ENCODE assay signal across 8 cellular contexts in genomic region chr7:3267928-3268690, GRCh38. TPM values are rescaled to one million over a fixed set of nuclear protein-coding genes. Genes with fewer than 3 reads are reported as not detected.
A peak's percentile ranks its signal among the peaks of the same experiment; 100 is the strongest.
DNase-seq lines count a peak whose midpoint lies in the region; ATAC-seq, FAIRE-seq and TF ChIP-seq lines count a peak whose summit lies in the region.

No MANE protein-coding gene starts in this region.

- TF ChIP-seq CTCF in A549 (IDR thresholded peaks at IDR 0.05) (no peak), foreskin fibroblast (IDR thresholded peaks at IDR 0.05; ENCODE audit: low read depth, low read length) (no peak), D721Med (IDR thresholded peaks at IDR 0.05; ENCODE audit: insufficient read depth, missing control alignments) (no peak)

- CTCF ChIA-PET in A549 (lab: Yijun Ruan, JAX) = interaction anchor here (0.9 to 1.7 kb wide), 3 partner anchors 11 to 381 kb away, joined by 3 read pairs; no protein-coding TSS in a partner anchor

- peaks cover 6% of the 10 kb centered on the region for H3K27me3 ChIP-seq in MG63

- peak overlapping the region; percentile 57 to 61; a peak in 5 of 6 replicates for H3K27ac ChIP-seq in A549

- ATAC-seq in A549 (peak; percentile 89 to 94), GM18498 (IDR thresholded peaks at IDR 0.05; ENCODE audit: unreplicated experiment) (no peak)

- H3K9me3 ChIP-seq in A549 = no peaks in the 10 kb centered on the region
- H3K9me3 ChIP-seq in MG63 = no peaks in the 10 kb centered on the region

- no peak for TF ChIP-seq POLR2A in A549 (IDR thresholded peaks at IDR 0.05; ENCODE audit: low read length)

- POLR2A ChIA-PET in A549 (lab: Yijun Ruan, JAX) = no interaction called here

- WGBS in A549 (ENCODE audit: missing lambda C conversion rate) = 13% methylated on average over 10 of the region's 10 CpGs

- H3K4me2 ChIP-seq in A549 = peak overlapping the region; percentile 60

- no peak overlapping the region for H3K4me3 ChIP-seq in A549
- no peak overlapping the region for H3K4me3 ChIP-seq in MG63
- peak overlapping the region in 1 of 2 donors; percentile 31 for H3K4me3 ChIP-seq in foreskin fibroblast (ENCODE audit: low read depth in 1 of 2, low read length in 2 of 2)

- TF ChIP-seq EP300 in A549 (IDR thresholded peaks at IDR 0.05) = no peak

- H3K36me3 ChIP-seq in MG63 = no peaks in the 10 kb centered on the region

- peak; percentile 89 for FAIRE-seq in A549 (lab: Jason Lieb, UNC)
- no peak for FAIRE-seq in D721Med (lab: Jason Lieb, UNC)

- DNase-seq in A549 (ENCODE audit: low read depth in 1 of 2, low spot score in 1 of 2) (peak; percentile 57 to 82), MG63 (peak; percentile 88), RPMI7951 (ENCODE audit: low read depth) (peak; percentile 97), foreskin fibroblast (peak; percentile 94 to 97), NK-92 (lab: John Stamatoyannopoulos, UW; ENCODE audit: unreplicated experiment) (no peak), GM19238 (ENCODE audit: insufficient read length, low spot score) (no peak), D721Med (ENCODE audit: insufficient read length, low spot score) (no peak)

- TF ChIP-seq RAD21 in A549 (conservative IDR thresholded peaks at IDR 0.05 in 1 of 2, IDR thresholded peaks at IDR 0.05 in 1 of 2) = no peak

- H3K4me1 ChIP-seq in A549 = peaks cover 21% of the 10 kb centered on the region

TF ChIP-seq in A549, 52 proteins besides CTCF, POLR2A, EP300 and RAD21:
- TF ChIP-seq FOSL2 (IDR thresholded peaks at IDR 0.05) (peak; percentile 92), FOSL2 (CRISPR knock-in tag; IDR thresholded peaks at IDR 0.05) (peak; percentile 92), KDM5A (IDR thresholded peaks at IDR 0.05) (no peak), JUN (IDR thresholded peaks at IDR 0.05) (peak; percentile 57 to 60; a peak in 2 of 5 replicates), JUNB (IDR thresholded peaks at IDR 0.05) (peak; percentile 91), MYC (IDR thresholded peaks at IDR 0.05; ENCODE audit: borderline replicate concordance, low read length) (0 out of 2 replicates have a peak, but pooled peaks have one; percentile 29), MAFK (IDR thresholded peaks at IDR 0.05; ENCODE audit: partially characterized antibody) (peak; percentile 45), ZC3H11A (IDR thresholded peaks at IDR 0.05) (no peak), PBX3 (IDR thresholded peaks at IDR 0.05) (peak; percentile 82), SMC3 (IDR thresholded peaks at IDR 0.05) (no peak), MAX (IDR thresholded peaks at IDR 0.05) (peak; percentile 59; the same call in 1 of the 2 replicates), CHD2 (IDR thresholded peaks at IDR 0.05; ENCODE audit: low read length, partially characterized antibody) (no peak), GATA3 (IDR thresholded peaks at IDR 0.05; ENCODE audit: borderline replicate concordance) (peak; percentile 81; the same call in 1 of the 2 replicates)

RNA-seq across cellular contexts. Expression of gene SDK1, which starts 32.9 kb away (rescaled TPM):
- polyA plus RNA-seq in A549 (2011; rRNA removed) (0.12 and 0.20 TPM in 2 replicates), A549 (2017; fragmentation: RNase III; extraction: RNeasy Plus Mini Kit Qiagen cat#74134 plus additional on column Dnase treatment) (0.28 to 0.65 TPM (median 0.29 TPM) in 3 replicates)
- polyA plus RNA-seq in A549 (2012; cell fraction: cytosol; rRNA removed) = 0.05 and 0.09 TPM in 2 replicates
- polyA plus RNA-seq in A549 (2012; cell fraction: nucleus; rRNA removed) = 0.13 and 0.18 TPM in 2 replicates
- 0.25 and 0.49 TPM in 2 replicates for polyA minus RNA-seq in A549 (2011; rRNA and poly(A)+ RNA removed)
- total RNA-seq in MG63 (2014; rRNA removed; shearing (Covaris generic); ENCODE audit: low replicate concordance) = 1.1 TPM in 1 of 2 replicates, not detected in the other
- 0.68 and 3.1 TPM in 2 replicates for total RNA-seq in RPMI7951 (2014; rRNA removed; shearing (Covaris generic))

Comparison
In these comparisons a context has a peak if more than half of its experiments do, and no peak if none do; other contexts are left out.
1. DNase-seq: peak in A549 (2 of 2), MG63 (single experiment), RPMI7951 (single experiment) and foreskin fibroblast (2 of 2); none in NK-92 (single experiment), GM19238 (single experiment) and D721Med (single experiment).